ENCODE assay signal across 16 cellular contexts in genomic region chr17:13393841-13394710, GRCh38.
DNase-seq lines count a peak whose midpoint lies in the region; ATAC-seq, FAIRE-seq and TF ChIP-seq lines count a peak whose summit lies in the region.
"Had no signal": no experiment of that assay in that cellular context is flagged by ENCODE, and none has a peak within 500 bp of the region (broad histone marks: within the 10 kb centered on the region; RNA-seq: fewer than 3 reads in every experiment).

No MANE protein-coding gene starts in this region.

- H3K9me3 ChIP-seq in breast epithelium (no peaks in the 10 kb centered on the region), right cardiac atrium (ENCODE audit: control insufficient read depth, low read length) (no peaks in the 10 kb centered on the region), suprapubic skin (no peaks in the 10 kb centered on the region)
- H3K9me3 ChIP-seq: thoracic aorta had no signal

- no TSS peak for BruUV-seq in MCF 10A (replicated peaks; lab: Mats Ljungman, UMichigan)

- H3K4me3 Mint-ChIP-seq in MCF 10A (ENCODE audit: unreplicated experiment), result no peak overlapping the region
- H3K4me3 Mint-ChIP-seq: activated CD4-positive, alpha-beta memory T cell treated with anti-CD3 and anti-CD28 coated beads, Interleukin-2, amount 10 ng/mL, durations not matched to agents 7 days and 5 days; dendritic cell treated with granulocyte-macrophage colony-stimulating factor and Interleukin-4, amounts not matched to agents 40 ng/mL and 50 ng/mL, for 4 days had no signal

- no peaks in the 10 kb centered on the region for H3K9me3 Mint-ChIP-seq in MCF 10A (ENCODE audit: unreplicated experiment)
- H3K9me3 Mint-ChIP-seq: activated CD4-positive, alpha-beta memory T cell treated with anti-CD3 and anti-CD28 coated beads, Interleukin-2, amount 10 ng/mL, durations not matched to agents 7 days and 5 days; dendritic cell treated with granulocyte-macrophage colony-stimulating factor and Interleukin-4, amounts not matched to agents 40 ng/mL and 50 ng/mL, for 4 days had no signal

- H3K4me1 Mint-ChIP-seq in MCF 10A (ENCODE audit: insufficient read depth, unreplicated experiment), result peaks cover 27% of the 10 kb centered on the region
- H3K4me1 Mint-ChIP-seq: activated CD4-positive, alpha-beta memory T cell treated with anti-CD3 and anti-CD28 coated beads, Interleukin-2, amount 10 ng/mL, durations not matched to agents 7 days and 5 days had no signal

- TF ChIP-seq POLR2A in breast epithelium (IDR thresholded peaks at IDR 0.05) (no peak), suprapubic skin (IDR thresholded peaks at IDR 0.05) (no peak)

- no peak for TF ChIP-seq CTCF in MCF 10A (IDR thresholded peaks at IDR 0.05; ENCODE audit: unreplicated experiment)
- TF ChIP-seq CTCF in breast epithelium (IDR thresholded peaks at IDR 0.05), result no peak
- no peak for TF ChIP-seq CTCF in suprapubic skin (IDR thresholded peaks at IDR 0.05)

- H3K4me3 ChIP-seq in breast epithelium (no peak overlapping the region), right cardiac atrium (ENCODE audit: low read length) (no peak overlapping the region), suprapubic skin (no peak overlapping the region)
- H3K4me3 ChIP-seq: thoracic aorta had no signal

- intact Hi-C loops in MCF 10A (cut with micrococcal nuclease), result loop anchor here (2.0 to 10.0 kb wide), 2 partner anchors 47 to 151 kb away; no protein-coding TSS in a partner anchor
- intact Hi-C loops in breast epithelium (cut with DNase I; ENCODE audit: low total_unique reads), result no loop called here
- intact Hi-C loops in right cardiac atrium (cut with DNase I), result loop anchor here in 1 of 4 donors (10.0 kb wide), 1 partner anchor 61 kb away; no protein-coding TSS in a partner anchor

- H3K36me3 Mint-ChIP-seq in MCF 10A (ENCODE audit: insufficient read depth, unreplicated experiment), result peaks cover 22% of the 10 kb centered on the region

- POLR2A ChIA-PET in MCF 10A (lab: Yijun Ruan, JAX), result interaction anchor here (0.6 to 3.5 kb wide), 12 partner anchors 10 to 1983 kb away, joined by 3 to 34 read pairs (median 5); partner anchors contain the start of gene ELAC2

- no peak overlapping the region for H3K27ac ChIP-seq in breast epithelium
- no peak overlapping the region for H3K27ac ChIP-seq in right cardiac atrium (ENCODE audit: low read length)
- peak overlapping the region; percentile 72 for H3K27ac ChIP-seq in suprapubic skin
- H3K27ac ChIP-seq: 22Rv1, thoracic aorta had no signal

- peak overlapping the region; percentile 65 for H3K27ac Mint-ChIP-seq in MCF 10A (ENCODE audit: low read depth, unreplicated experiment)
- H3K27ac Mint-ChIP-seq: activated CD4-positive, alpha-beta memory T cell treated with anti-CD3 and anti-CD28 coated beads, Interleukin-2, amount 10 ng/mL, durations not matched to agents 7 days and 5 days; dendritic cell treated with granulocyte-macrophage colony-stimulating factor and Interleukin-4, amounts not matched to agents 40 ng/mL and 50 ng/mL, for 4 days had no signal

- no peaks in the 10 kb centered on the region for H3K4me1 ChIP-seq in breast epithelium
- no peaks in the 10 kb centered on the region for H3K4me1 ChIP-seq in right cardiac atrium (ENCODE audit: control insufficient read depth, insufficient read depth, low read length)
- peaks cover 15% of the 10 kb centered on the region for H3K4me1 ChIP-seq in suprapubic skin

- TF ChIP-seq EP300 in suprapubic skin (IDR thresholded peaks at IDR 0.05), result no peak

- no peak for FAIRE-seq in frontal cortex (lab: Jason Lieb, UNC)

- 69% methylated on average over 12 of the region's 12 CpGs for WGBS in right cardiac atrium
- WGBS in suprapubic skin, result 86% methylated on average over 12 of the region's 12 CpGs

- H3K36me3 ChIP-seq in breast epithelium, result no peaks in the 10 kb centered on the region
- H3K36me3 ChIP-seq in suprapubic skin, result no peaks in the 10 kb centered on the region
- H3K36me3 ChIP-seq: thoracic aorta had no signal

- no peaks in the 10 kb centered on the region for H3K27me3 Mint-ChIP-seq in MCF 10A (ENCODE audit: insufficient read depth, unreplicated experiment)
- H3K27me3 Mint-ChIP-seq: dendritic cell treated with granulocyte-macrophage colony-stimulating factor and Interleukin-4, amounts not matched to agents 40 ng/mL and 50 ng/mL, for 4 days had no signal

- peak; percentile 56 to 72 for ATAC-seq in right cardiac atrium
- ATAC-seq in HG03432 (IDR thresholded peaks at IDR 0.05; ENCODE audit: unreplicated experiment), result no peak

- peak; percentile 95 for DNase-seq in MCF 10A (ENCODE audit: unreplicated experiment)
- no peak for DNase-seq in breast epithelium (ENCODE audit: low spot score in 2 of 2)
- peak; percentile 47 for DNase-seq in astrocyte of the hippocampus (ENCODE audit: low read depth, low spot score)
- DNase-seq in right cardiac atrium, result no peak
- DNase-seq in suprapubic skin (ENCODE audit: low spot score in 2 of 2), result no peak
- no peak for DNase-seq in frontal cortex (ENCODE audit: low spot score in 2 of 2)
- no peak for DNase-seq in HUDEP-2 (lab: John Stamatoyannopoulos, UW; ENCODE audit: unreplicated experiment in 76 of 76)
- DNase-seq: activated CD4-positive, alpha-beta memory T cell treated with anti-CD3 and anti-CD28 coated beads, Interleukin-2, amount 10 ng/mL, durations not matched to agents 7 days and 5 days; activated naive CD4-positive, alpha-beta T cell treated with anti-CD3 and anti-CD28 coated beads, Interleukin-2, amount 50 U/mL, for 16 hours; DND-41; midbrain; NCI-H2171 treated with DMSO at 0.1 percent for 48 hours had no signal

- CTCF ChIA-PET in MCF 10A (lab: Yijun Ruan, JAX), result interaction anchor here (0.6 to 1.1 kb wide), 7 partner anchors 31 to 429 kb away, joined by 3 to 4 read pairs (median 3); no protein-coding TSS in a partner anchor

- H3K27me3 ChIP-seq in breast epithelium (no peaks in the 10 kb centered on the region), right cardiac atrium (ENCODE audit: control insufficient read depth, insufficient read depth) (no peaks in the 10 kb centered on the region), suprapubic skin (no peaks in the 10 kb centered on the region)

Comparison
In these comparisons a context has a peak if more than half of its experiments do, and no peak if none do; other contexts are left out.
1. DNase-seq: peak in MCF 10A (single experiment) and astrocyte of the hippocampus (single experiment); none in breast epithelium (0 of 2), right cardiac atrium (0 of 3), suprapubic skin (0 of 2), frontal cortex (0 of 2) and HUDEP-2 (0 of 76).